Comparison of ENCODE assay signal across 8 cellular contexts in the genomic region with DNA sequence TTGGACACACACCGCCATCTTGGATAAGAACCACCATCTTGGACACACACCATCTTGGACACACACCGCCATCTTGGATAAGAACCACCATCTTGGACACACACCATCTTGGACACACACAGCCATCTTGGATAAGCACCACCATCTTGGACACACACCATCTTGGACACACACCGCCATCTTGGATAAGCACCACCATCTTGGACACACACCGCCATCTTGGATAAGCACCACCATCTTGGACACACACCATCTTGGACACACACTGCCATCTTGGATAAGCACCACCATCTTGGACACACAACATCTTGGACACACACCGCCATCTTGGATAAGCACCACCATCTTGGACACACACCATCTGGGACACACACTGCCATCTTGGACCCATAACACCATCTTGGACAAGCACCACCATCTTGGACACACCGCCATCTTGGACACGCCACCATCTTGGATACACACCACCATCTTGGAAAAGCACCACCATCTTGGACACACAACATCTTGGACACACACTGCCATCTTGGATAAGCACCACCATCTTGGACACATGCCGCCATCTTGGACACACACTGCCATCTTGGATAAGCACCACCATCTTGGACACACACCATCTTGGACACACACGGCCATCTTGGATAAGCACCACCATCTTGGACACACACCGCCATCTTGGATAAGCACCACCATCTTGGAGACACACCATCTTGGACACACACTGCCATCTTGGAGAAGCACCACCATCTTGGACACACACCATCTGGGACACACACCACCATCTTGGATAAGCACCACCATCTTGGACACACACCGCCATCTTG. TPM values are rescaled to one million over a fixed set of nuclear protein-coding genes. Genes with fewer than 3 reads are reported as not detected.
DNase-seq lines count a peak whose midpoint lies in the region; ATAC-seq and TF ChIP-seq lines count a peak whose summit lies in the region.
"Not testable (repeated sequence)": the region's sequence is repeated elsewhere in the genome, so short reads cannot be mapped to it uniquely, and the experiment has no call there.

No MANE protein-coding gene starts in this region.

- not testable (repeated sequence) for H3K27ac ChIP-seq in CD8-positive, alpha-beta memory T cell (ENCODE audit: low read depth, low read length); SK-N-SH (ENCODE audit: low read depth in 2 of 2, low read length in 1 of 2); esophagus muscularis mucosa (replicated peaks in 1 of 4); lung (ENCODE audit: low read depth in 1 of 2, low read length in 1 of 2); sigmoid colon; vagina

- peaks cover 3 to 21% (median 11%) of the 10 kb centered on the region in 5 donors for H3K9me3 Mint-ChIP-seq in CD8-positive, alpha-beta memory T cell
- peaks cover 46 to 57% of the 10 kb centered on the region in 2 donors for H3K9me3 Mint-ChIP-seq in activated naive CD4-positive, alpha-beta T cell treated with anti-CD3 and anti-CD28 coated beads, Interleukin-2, amount 50 U/mL, for 72 hours

- H3K27me3 Mint-ChIP-seq in CD8-positive, alpha-beta memory T cell, result not testable (repeated sequence)

- not testable (repeated sequence) for H3K9me3 ChIP-seq in CD8-positive, alpha-beta memory T cell (ENCODE audit: low read length); SK-N-SH; esophagus muscularis mucosa; lung (ENCODE audit: control insufficient read depth in 2 of 2, insufficient read depth in 1 of 2, low read length in 1 of 2); sigmoid colon; vagina

- CTCF ChIA-PET in CD8-positive, alpha-beta memory T cell (lab: Charles Lee); SK-N-SH (lab: Yijun Ruan, JAX): not testable (repeated sequence)

- not testable (repeated sequence) for H3K4me2 ChIP-seq in SK-N-SH

- H3K4me1 Mint-ChIP-seq in CD8-positive, alpha-beta memory T cell, result peaks cover 18 to 46% (median 27%) of the 10 kb centered on the region in 3 donors

- peaks cover 27% of the 10 kb centered on the region for H3K4me1 ChIP-seq in CD8-positive, alpha-beta memory T cell (ENCODE audit: insufficient read depth, low read length)
- H3K4me1 ChIP-seq in SK-N-SH (ENCODE audit: control insufficient read depth in 1 of 2, insufficient read depth in 2 of 2, low read depth in 1 of 2, low read length in 1 of 2); lung (ENCODE audit: control insufficient read depth in 2 of 2, insufficient read depth in 2 of 2, low read length in 2 of 2): not testable (repeated sequence)
- H3K4me1 ChIP-seq in esophagus muscularis mucosa (peaks cover 14 to 31% (median 23%) of the 10 kb centered on the region in 4 donors), sigmoid colon (peaks cover 0 to 32% (median 29%) of the 10 kb centered on the region in 4 donors), vagina (peaks cover 25% of the 10 kb centered on the region)

- not testable (repeated sequence) for H3F3A ChIP-seq in SK-N-SH (replicated peaks; ENCODE audit: insufficient read depth)

- ATAC-seq in activated naive CD4-positive, alpha-beta T cell treated with anti-CD3 and anti-CD28 coated beads, Interleukin-2, amount 50 U/mL, for 72 hours; lung (ENCODE audit: insufficient read depth, low FRiP score): not testable (repeated sequence)

- peak overlapping the region in 5 of 8 donors; percentile 19 to 82 (median 66) for H3K27ac Mint-ChIP-seq in CD8-positive, alpha-beta memory T cell
- H3K27ac Mint-ChIP-seq in activated naive CD4-positive, alpha-beta T cell treated with anti-CD3 and anti-CD28 coated beads, Interleukin-2, amount 50 U/mL, for 72 hours, result peak overlapping the region; percentile 76 to 92

- H4K20me1 ChIP-seq in SK-N-SH (ENCODE audit: insufficient read depth), result not testable (repeated sequence)

- peaks cover 68% of the 10 kb centered on the region for H3K79me2 ChIP-seq in SK-N-SH (ENCODE audit: insufficient read depth)

- intact Hi-C loops in esophagus muscularis mucosa (cut with DNase I); sigmoid colon (cut with DNase I); vagina (cut with DNase I): not testable (repeated sequence)

- not testable (repeated sequence) for TF ChIP-seq CTCF in SK-N-SH (IDR thresholded peaks at IDR 0.05); esophagus muscularis mucosa (IDR thresholded peaks at IDR 0.05); lung (IDR thresholded peaks at IDR 0.05; ENCODE audit: control extremely low read depth, extremely low read depth); sigmoid colon (IDR thresholded peaks at IDR 0.05); vagina (IDR thresholded peaks at IDR 0.05)

- H2AFZ ChIP-seq in SK-N-SH (ENCODE audit: low read depth), result not testable (repeated sequence)

- not testable (repeated sequence) for H3K36me3 ChIP-seq in CD8-positive, alpha-beta memory T cell (ENCODE audit: insufficient read depth, low read length); SK-N-SH (replicated peaks in 1 of 2; ENCODE audit: control insufficient read depth in 1 of 2, insufficient read depth in 2 of 2, low read length in 1 of 2); esophagus muscularis mucosa; lung (ENCODE audit: control insufficient read depth in 2 of 2, insufficient read depth in 2 of 2, low read length in 2 of 2); sigmoid colon; vagina

- H3K4me3 Mint-ChIP-seq in CD8-positive, alpha-beta memory T cell, result peak overlapping the region in 1 of 7 donors; percentile 47

- WGBS in SK-N-SH (ENCODE audit: low lambda C conversion rate), result 100% methylated on average over 11 of the region's 11 CpGs
- WGBS in esophagus muscularis mucosa, result 94% methylated on average over 11 of the region's 11 CpGs
- WGBS in lung, 2 donors, result 98 to 99% methylated on average over 11 of the region's 11 CpGs
- 98% methylated on average over 11 of the region's 11 CpGs for WGBS in sigmoid colon, 2 donors

- not testable (repeated sequence) for H3K4me3 ChIP-seq in CD8-positive, alpha-beta memory T cell (ENCODE audit: low read length); SK-N-SH (ENCODE audit: low read depth in 2 of 2, low read length in 1 of 2); esophagus muscularis mucosa; lung; sigmoid colon; vagina

- H3K27me3 ChIP-seq in CD8-positive, alpha-beta memory T cell (ENCODE audit: insufficient read depth, low read length, poor library complexity, severe bottlenecking); SK-N-SH (ENCODE audit: insufficient read depth); esophagus muscularis mucosa; lung (ENCODE audit: control insufficient read depth, insufficient read depth); sigmoid colon; vagina: not testable (repeated sequence)

- peaks cover 13 to 42% (median 32%) of the 10 kb centered on the region in 3 donors for H3K36me3 Mint-ChIP-seq in CD8-positive, alpha-beta memory T cell
- H3K36me3 Mint-ChIP-seq in activated naive CD4-positive, alpha-beta T cell treated with anti-CD3 and anti-CD28 coated beads, Interleukin-2, amount 50 U/mL, for 72 hours, result peaks cover 59 to 69% of the 10 kb centered on the region in 2 donors

- H3K9ac ChIP-seq in SK-N-SH, result not testable (repeated sequence)

- DNase-seq in CD8-positive, alpha-beta memory T cell, result peak in 1 of 5 donors; percentile 46
- not testable (repeated sequence) for DNase-seq in SK-N-SH
- peak; percentile 61 for DNase-seq in activated CD8-positive, alpha-beta memory T cell treated with anti-CD3 and anti-CD28 coated beads for 24 hours
- peak; percentile 5 to 40 for DNase-seq in activated naive CD4-positive, alpha-beta T cell treated with anti-CD3 and anti-CD28 coated beads, Interleukin-2, amount 50 U/mL, for 72 hours (ENCODE audit: low spot score in 2 of 2)
- peak; percentile 57 for DNase-seq in esophagus muscularis mucosa (ENCODE audit: extremely low spot score)
- peak; percentile 22 for DNase-seq in lung (ENCODE audit: low spot score)
- DNase-seq in sigmoid colon, result peak; percentile 27
- peak; percentile 40 to 64 for DNase-seq in vagina (ENCODE audit: extremely low spot score in 2 of 2)

- TF ChIP-seq RAD21 in SK-N-SH (IDR thresholded peaks at IDR 0.05; ENCODE audit: low read length), result not testable (repeated sequence)

- POLR2A ChIA-PET in CD8-positive, alpha-beta memory T cell (lab: Charles Lee); SK-N-SH (lab: Yijun Ruan, JAX): not testable (repeated sequence)

- not testable (repeated sequence) for H3K9me2 ChIP-seq in SK-N-SH

- not testable (repeated sequence) for TF ChIP-seq EP300 in SK-N-SH (IDR thresholded peaks at IDR 0.05; ENCODE audit: borderline replicate concordance in 1 of 2, low read depth in 1 of 2, low read length in 1 of 2); esophagus muscularis mucosa (IDR thresholded peaks at IDR 0.05); sigmoid colon (IDR thresholded peaks at IDR 0.05)

- not testable (repeated sequence) for TF ChIP-seq POLR2A in esophagus muscularis mucosa (IDR thresholded peaks at IDR 0.05; ENCODE audit: low read depth); sigmoid colon (IDR thresholded peaks at IDR 0.05); vagina (IDR thresholded peaks at IDR 0.05)

RNA-seq across cellular contexts. Expression of gene ASMTL, which starts 4.5 kb away (rescaled TPM):
- 10 to 100 TPM; 26.1 to 26.5 TPM for total RNA-seq in CD8-positive, alpha-beta memory T cell
- polyA plus RNA-seq in CD8-positive, alpha-beta memory T cell, result 47.9 TPM
- polyA plus RNA-seq in SK-N-SH (2012; rRNA removed), result 34.7 and 37.7 TPM in 2 replicates
- 18.0 and 22.9 TPM in 2 replicates for polyA plus RNA-seq in SK-N-SH (2012; cell fraction: cytosol; rRNA removed)
- polyA plus RNA-seq in SK-N-SH (2012; cell fraction: nucleus; rRNA removed), result 47.0 and 65.2 TPM in 2 replicates
- 10 to 100 TPM; 54.9 to 58.0 TPM for total RNA-seq in activated naive CD4-positive, alpha-beta T cell treated with anti-CD3 and anti-CD28 coated beads, Interleukin-2, amount 50 U/mL, for 72 hours
- 10 to 100 TPM; 28.7 to 52.2 (median 32.8) TPM for total RNA-seq in esophagus muscularis mucosa
- total RNA-seq in lung, result 10 to 100 TPM; 12.3 to 29.4 TPM
- 10 to 100 TPM; 17.0 to 26.6 TPM for polyA plus RNA-seq in lung
- total RNA-seq in sigmoid colon, result 10 to 100 TPM; 20.8 to 30.6 (median 29.3) TPM
- 10 to 100 TPM; 11.8 to 24.0 (median 21.0) TPM for polyA plus RNA-seq in sigmoid colon
- 31.7 TPM for total RNA-seq in vagina

RNA-seq across cellular contexts. Expression of gene SLC25A6, which starts 56.3 kb away (rescaled TPM):
- total RNA-seq in CD8-positive, alpha-beta memory T cell, result 100 to 1,000 TPM; 330 to 341 TPM
- 469 TPM for polyA plus RNA-seq in CD8-positive, alpha-beta memory T cell
- polyA plus RNA-seq in SK-N-SH (2012; rRNA removed) (819 and 981 TPM in 2 replicates), lung (100 to 1,000 TPM; 382 to 422 TPM), sigmoid colon (100 to 1,000 TPM; 449 to 644 (median 517) TPM)
- polyA plus RNA-seq in SK-N-SH (2012; cell fraction: cytosol; rRNA removed), result 485 and 755 TPM in 2 replicates
- 272 and 356 TPM in 2 replicates for polyA plus RNA-seq in SK-N-SH (2012; cell fraction: nucleus; rRNA removed)
- 100 to 1,000 TPM; 382 to 645 TPM for total RNA-seq in activated naive CD4-positive, alpha-beta T cell treated with anti-CD3 and anti-CD28 coated beads, Interleukin-2, amount 50 U/mL, for 72 hours
- total RNA-seq in esophagus muscularis mucosa (100 to 1,000 TPM; 266 to 339 (median 313) TPM), lung (100 to 1,000 TPM; 168 to 350 TPM), sigmoid colon (100 to 1,000 TPM; 329 to 493 (median 469) TPM), vagina (442 TPM)
